ENCODE assay signal across 27 cellular contexts in the genomic region with DNA sequence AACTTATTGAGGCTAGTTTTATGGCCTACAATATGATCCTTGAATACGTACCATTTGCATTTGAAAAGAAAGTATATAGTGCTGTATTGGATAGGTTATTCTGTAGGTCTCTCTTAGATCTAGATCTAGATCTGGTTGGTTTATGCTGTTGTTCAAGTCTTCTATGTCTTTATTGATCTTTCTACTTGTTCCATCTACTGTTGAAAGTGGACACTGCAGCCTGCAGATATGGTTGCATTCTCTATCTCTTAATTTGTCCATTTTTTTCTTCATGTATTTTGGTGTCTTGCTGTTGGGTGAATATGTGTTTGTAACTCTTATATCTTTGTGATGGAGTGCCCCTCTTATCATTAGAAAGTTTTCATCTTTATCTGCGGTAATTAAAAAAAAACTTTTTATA.
A peak's percentile ranks its signal among the peaks of the same experiment; 100 is the strongest.
DNase-seq lines count a peak whose midpoint lies in the region; ATAC-seq and TF ChIP-seq lines count a peak whose summit lies in the region.
"Had no signal": no experiment of that assay in that cellular context is flagged by ENCODE, and none has a peak within 500 bp of the region (broad histone marks: within the 10 kb centered on the region; RNA-seq: fewer than 3 reads in every experiment).

No MANE protein-coding gene starts in this region.

- BruUV-seq in Panc1 (replicated peaks; lab: Mats Ljungman, UMichigan) = no TSS peak

- no peaks in the 10 kb centered on the region for H3K27me3 ChIP-seq in Panc1 (ENCODE audit: control insufficient read depth, insufficient read depth, low read length)
- no peaks in the 10 kb centered on the region for H3K27me3 ChIP-seq in foreskin keratinocyte
- H3K27me3 ChIP-seq: esophagus squamous epithelium, MG63, SJCRH30, spleen, thyroid gland had no signal

- H3K4me3 Mint-ChIP-seq in stimulated activated effector memory CD8-positive, alpha-beta T cell treated with anti-CD3 and anti-CD28 coated beads, Interleukin-12 subunit alpha, Interleukin-12 subunit beta, amount 100 ng/mL, for 72 hours = no peak overlapping the region
- H3K4me3 Mint-ChIP-seq in activated naive CD8-positive, alpha-beta T cell treated with anti-CD3 and anti-CD28 coated beads, Interleukin-2, amount 50 U/mL, for 24 hours = no peak overlapping the region
- H3K4me3 Mint-ChIP-seq: activated naive CD8-positive, alpha-beta T cell; activated T-helper 17 cell treated with anti-CD3 and anti-CD28 coated beads, Interleukin-2, amount 50 U/mL, for 72 hours; H9; memory B cell; T-helper 17 cell had no signal

- in situ Hi-C loops in GM13977 (cut with MboI; ENCODE audit: low pct_unique_long_range_greater_than_20kb, low sequenced_read_pairs, unreplicated experiment) = no loop called here
- in situ Hi-C loops in Panc1 (cut with HindIII; ENCODE audit: low pct_unique_long_range_greater_than_20kb, low sequenced_read_pairs) = no loop called here

- POLR2A ChIA-PET in Panc1 (lab: Charles Lee) = no interaction called here

- no peak overlapping the region for H3K27ac Mint-ChIP-seq in stimulated activated effector memory CD8-positive, alpha-beta T cell treated with anti-CD3 and anti-CD28 coated beads, Interleukin-12 subunit alpha, Interleukin-12 subunit beta, amount 100 ng/mL, for 72 hours
- H3K27ac Mint-ChIP-seq in activated naive CD8-positive, alpha-beta T cell treated with anti-CD3 and anti-CD28 coated beads, Interleukin-2, amount 50 U/mL, for 24 hours = no peak overlapping the region
- H3K27ac Mint-ChIP-seq: activated naive CD8-positive, alpha-beta T cell; activated T-helper 17 cell treated with anti-CD3 and anti-CD28 coated beads, Interleukin-2, amount 50 U/mL, for 72 hours; H9; memory B cell; T-helper 17 cell had no signal

- H3K4me1 Mint-ChIP-seq in stimulated activated effector memory CD8-positive, alpha-beta T cell treated with anti-CD3 and anti-CD28 coated beads, Interleukin-12 subunit alpha, Interleukin-12 subunit beta, amount 100 ng/mL, for 72 hours = no peaks in the 10 kb centered on the region
- no peaks in the 10 kb centered on the region for H3K4me1 Mint-ChIP-seq in activated naive CD8-positive, alpha-beta T cell treated with anti-CD3 and anti-CD28 coated beads, Interleukin-2, amount 50 U/mL, for 24 hours
- H3K4me1 Mint-ChIP-seq: activated T-helper 17 cell treated with anti-CD3 and anti-CD28 coated beads, Interleukin-2, amount 50 U/mL, for 72 hours; H9; memory B cell; T-helper 17 cell had no signal

- intact Hi-C loops in Panc1 (cut with micrococcal nuclease; ENCODE audit: unreplicated experiment) = no loop called here

- H3K27ac ChIP-seq in C4-2B (no peak overlapping the region), Panc1 (ENCODE audit: low read length) (no peak overlapping the region), foreskin keratinocyte (no peak overlapping the region)
- H3K27ac ChIP-seq: esophagus squamous epithelium, SJCRH30, spleen, thyroid gland had no signal

- H3K9me3 ChIP-seq in Panc1 (ENCODE audit: control insufficient read depth, insufficient read depth, low read depth, low read length) = no peaks in the 10 kb centered on the region
- H3K9me3 ChIP-seq: esophagus squamous epithelium, MG63, SJCRH30, spleen, thyroid gland had no signal

- CTCF ChIA-PET in Panc1 (lab: Charles Lee) = no interaction called here

- no peak for ATAC-seq in Panc1
- ATAC-seq in foreskin keratinocyte = no peak
- ATAC-seq in stimulated activated effector memory CD8-positive, alpha-beta T cell treated with anti-CD3 and anti-CD28 coated beads, Interleukin-12 subunit alpha, Interleukin-12 subunit beta, amount 100 ng/mL, for 72 hours = no peak
- ATAC-seq in activated naive CD8-positive, alpha-beta T cell treated with anti-CD3 and anti-CD28 coated beads, Interleukin-2, amount 50 U/mL, for 24 hours = no peak
- no peak for ATAC-seq in HG02623 (IDR thresholded peaks at IDR 0.05; ENCODE audit: unreplicated experiment)
- ATAC-seq: activated T-helper 17 cell treated with anti-CD3 and anti-CD28 coated beads, Interleukin-2, amount 50 U/mL, for 72 hours; stimulated activated naive CD8-positive, alpha-beta T cell treated with anti-CD3 and anti-CD28 coated beads, Interleukin-15, Interleukin-2, amounts not matched to agents 100 U/mL and 50 U/mL, for 24 hours; T-helper 17 cell had no signal

- H3K36me3 ChIP-seq in Panc1 (ENCODE audit: control insufficient read depth, insufficient read depth, low read length) = no peaks in the 10 kb centered on the region
- H3K36me3 ChIP-seq: esophagus squamous epithelium, MG63, SJCRH30, spleen, thyroid gland had no signal

- peak; percentile 55 for TF ChIP-seq CTCF in C4-2B (conservative IDR thresholded peaks at IDR 0.05)
- TF ChIP-seq CTCF in GM13977 (IDR thresholded peaks at IDR 0.05; ENCODE audit: extremely low read depth, insufficient read depth, missing control alignments) = peak; percentile 8
- TF ChIP-seq CTCF in Panc1 (IDR thresholded peaks at IDR 0.05) = peak; percentile 17; the same call in 1 of the 2 replicates
- peak; percentile 35 for TF ChIP-seq CTCF in foreskin keratinocyte (conservative IDR thresholded peaks at IDR 0.05)

- DNase-seq in GM13977 (ENCODE audit: low spot score) (no peak), Panc1 (ENCODE audit: low read depth, low spot score) (no peak), foreskin keratinocyte (peak in 1 of 2 donors; percentile 5), HK-2 (ENCODE audit: unreplicated experiment) (no peak)
- DNase-seq in stimulated activated effector memory CD8-positive, alpha-beta T cell treated with anti-CD3 and anti-CD28 coated beads, Interleukin-12 subunit alpha, Interleukin-12 subunit beta, amount 100 ng/mL, for 72 hours (ENCODE audit: low spot score in 2 of 2) = no peak
- DNase-seq in activated naive CD8-positive, alpha-beta T cell treated with anti-CD3 and anti-CD28 coated beads, Interleukin-2, amount 50 U/mL, for 24 hours = no peak
- DNase-seq: activated CD4-positive, alpha-beta T cell treated with anti-CD3 and anti-CD28 coated beads, Interleukin-2, amount 50 U/mL, for 1 hour; DMS79 treated with DMSO at 0.1 percent for 48 hours; esophagus squamous epithelium; H9; IMR-90; MG63; NCI-H1436; NCI-H2171; NCI-H526; nucleus accumbens; spleen; stimulated activated CD4-positive, alpha-beta T cell treated with anti-CD3 and anti-CD28 coated beads, Interleukin-4, amount 100 ng/mL, for 24 hours; stimulated activated naive CD8-positive, alpha-beta T cell treated with anti-CD3 and anti-CD28 coated beads, Interleukin-15, Interleukin-2, amounts not matched to agents 100 U/mL and 50 U/mL, for 24 hours; T-helper 17 cell; thyroid gland had no signal

- H3K4me3 ChIP-seq in Panc1 (ENCODE audit: low read depth in 2 of 2, low read length in 2 of 2) = no peak overlapping the region
- H3K4me3 ChIP-seq: esophagus squamous epithelium, MG63, SJCRH30, spleen, thyroid gland had no signal

- H3K27me3 Mint-ChIP-seq in activated naive CD8-positive, alpha-beta T cell treated with anti-CD3 and anti-CD28 coated beads, Interleukin-2, amount 50 U/mL, for 24 hours = no peaks in the 10 kb centered on the region
- H3K27me3 Mint-ChIP-seq: activated naive CD8-positive, alpha-beta T cell; activated T-helper 17 cell treated with anti-CD3 and anti-CD28 coated beads, Interleukin-2, amount 50 U/mL, for 72 hours; memory B cell; T-helper 17 cell had no signal

- H3K4me1 ChIP-seq in Panc1 (ENCODE audit: control insufficient read depth, insufficient read depth, low read length) (no peaks in the 10 kb centered on the region), foreskin keratinocyte (no peaks in the 10 kb centered on the region)
- H3K4me1 ChIP-seq: esophagus squamous epithelium, SJCRH30, spleen, thyroid gland had no signal

- no peaks in the 10 kb centered on the region for H3K36me3 Mint-ChIP-seq in stimulated activated effector memory CD8-positive, alpha-beta T cell treated with anti-CD3 and anti-CD28 coated beads, Interleukin-12 subunit alpha, Interleukin-12 subunit beta, amount 100 ng/mL, for 72 hours
- no peaks in the 10 kb centered on the region for H3K36me3 Mint-ChIP-seq in activated naive CD8-positive, alpha-beta T cell treated with anti-CD3 and anti-CD28 coated beads, Interleukin-2, amount 50 U/mL, for 24 hours (ENCODE audit: low read depth)
- H3K36me3 Mint-ChIP-seq: activated naive CD8-positive, alpha-beta T cell; memory B cell had no signal

- peaks cover 15% of the 10 kb centered on the region for H3K9me3 Mint-ChIP-seq in stimulated activated effector memory CD8-positive, alpha-beta T cell treated with anti-CD3 and anti-CD28 coated beads, Interleukin-12 subunit alpha, Interleukin-12 subunit beta, amount 100 ng/mL, for 72 hours
- peaks cover 20% of the 10 kb centered on the region for H3K9me3 Mint-ChIP-seq in activated naive CD8-positive, alpha-beta T cell treated with anti-CD3 and anti-CD28 coated beads, Interleukin-2, amount 50 U/mL, for 24 hours
